In the genomic region with DNA sequence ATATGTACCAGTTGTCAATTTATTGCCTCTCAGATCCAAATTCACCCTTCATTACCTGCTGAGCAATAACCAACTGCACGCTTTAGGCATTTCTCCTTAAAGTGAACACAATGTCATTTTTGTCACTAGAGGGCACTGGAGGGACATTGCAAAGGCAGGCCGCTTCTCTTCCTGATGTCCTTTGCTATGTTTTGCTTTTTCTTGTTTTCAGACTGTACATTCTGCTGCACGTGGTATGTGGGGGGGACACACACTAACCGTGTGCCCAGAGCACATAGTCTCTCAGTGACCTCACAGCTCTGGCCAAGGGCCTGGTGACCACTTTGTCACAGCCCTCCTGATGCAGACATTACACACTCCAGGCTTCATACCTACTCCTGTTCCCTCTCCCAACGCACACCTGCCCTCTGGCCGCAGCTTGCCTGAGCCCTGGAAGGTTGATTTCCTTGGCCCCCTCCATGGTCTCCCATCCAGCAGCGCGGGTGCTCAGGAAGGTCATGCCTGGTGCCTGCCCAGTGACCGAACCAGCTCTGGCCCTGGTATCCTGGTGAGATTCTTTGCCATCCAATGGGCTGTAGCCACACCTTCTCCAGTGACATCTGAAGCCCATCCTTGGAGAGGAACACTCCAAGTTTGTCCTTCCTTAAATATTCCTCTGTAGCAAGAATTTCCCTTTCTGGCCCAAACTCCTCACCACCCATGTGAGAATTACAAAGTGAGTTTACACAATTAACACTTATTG, we compare ENCODE assay signal across 8 cellular contexts. TPM values are rescaled to one million over a fixed set of nuclear protein-coding genes. Genes with fewer than 3 reads are reported as not detected.
DNase-seq lines count a peak whose midpoint lies in the region; ATAC-seq and TF ChIP-seq lines count a peak whose summit lies in the region.

No MANE protein-coding gene starts in this region.

- H3K4me3 Mint-ChIP-seq in Caco-2 (ENCODE audit: unreplicated experiment) (no peak overlapping the region), T-cell (no peak overlapping the region)

- H3K9me3 ChIP-seq in Caco-2, result no peaks in the 10 kb centered on the region

- POLR2A ChIA-PET in Caco-2 (lab: Charles Lee), result no interaction called here
- POLR2A ChIA-PET in T-cell (lab: Charles Lee), result no interaction called here

- no peak overlapping the region for H3K4me3 ChIP-seq in Caco-2 (ENCODE audit: low read depth, low read length)

- TF ChIP-seq POLR2A in GM18505 (IDR thresholded peaks at IDR 0.05; ENCODE audit: borderline replicate concordance, extremely low read depth, insufficient read depth, insufficient read length), result no peak

- DNase-seq in Caco-2, result peak in 1 of 2 experiments; percentile 70
- DNase-seq in HuH-7 (ENCODE audit: low spot score), result peak; percentile 32
- DNase-seq in RPMI8226, result peak; percentile 77
- DNase-seq in fibroblast of peridontal ligament (ENCODE audit: extremely low read depth), result peak; percentile 51
- peak; percentile 64 for DNase-seq in superior temporal gyrus (ENCODE audit: extremely low spot score)
- DNase-seq in OCI-M2 (lab: John Stamatoyannopoulos, UW; ENCODE audit: unreplicated experiment), result no peak
- no peak for DNase-seq in T-cell

- H3K36me3 ChIP-seq in Caco-2 (ENCODE audit: control insufficient read depth, insufficient read depth, low read length), result no peaks in the 10 kb centered on the region

- BruUV-seq in Caco-2 (replicated peaks; lab: Mats Ljungman, UMichigan), result no TSS peak

- H3K27ac Mint-ChIP-seq in Caco-2 (ENCODE audit: unreplicated experiment) (no peak overlapping the region), T-cell (no peak overlapping the region)

- no peak for ATAC-seq in GM18505 (IDR thresholded peaks at IDR 0.05; ENCODE audit: unreplicated experiment)
- ATAC-seq in T-cell (replicated peaks in 1 of 4), result no peak

- intact Hi-C loops in Caco-2 (cut with micrococcal nuclease; ENCODE audit: unreplicated experiment), result loop anchor here (5.0 to 10.0 kb wide), 2 partner anchors 85 to 273 kb away; partner anchors contain the start of gene ACACB

- no peaks in the 10 kb centered on the region for H3K4me1 Mint-ChIP-seq in Caco-2 (ENCODE audit: low read depth, unreplicated experiment)
- no peaks in the 10 kb centered on the region for H3K4me1 Mint-ChIP-seq in T-cell

- CTCF ChIA-PET in Caco-2 (lab: Charles Lee), result interaction anchor here (1.8 kb wide), 1 partner anchor 124 kb away, joined by 5 read pairs; no protein-coding TSS in a partner anchor
- CTCF ChIA-PET in T-cell (lab: Charles Lee), result interaction anchor here (0.6 to 0.8 kb wide), 3 partner anchors 8 to 276 kb away, joined by 3 read pairs; partner anchors contain the start of gene UBE3B (in 1 of the 2)

- H3K9me3 Mint-ChIP-seq in Caco-2 (ENCODE audit: unreplicated experiment) (no peaks in the 10 kb centered on the region), T-cell (peaks cover 0 to 6% (median 4%) of the 10 kb centered on the region in 3 donors)

- H3K27me3 Mint-ChIP-seq in Caco-2 (ENCODE audit: insufficient read depth, unreplicated experiment), result peaks cover 25% of the 10 kb centered on the region
- H3K27me3 Mint-ChIP-seq in T-cell, result peaks cover 35 to 37% of the 10 kb centered on the region in 2 donors

- 0 out of 2 replicates have a peak, but pooled peaks cover 5% of the 10 kb centered on the region for H3K4me1 ChIP-seq in Caco-2

- H3K27me3 ChIP-seq in Caco-2 (replicated peaks; ENCODE audit: control insufficient read depth, insufficient read depth, low read length), result 0 out of 2 replicates have a peak, but pooled peaks cover 1% of the 10 kb centered on the region

- peak; percentile 70 to 73 for TF ChIP-seq CTCF in Caco-2 (IDR thresholded peaks at IDR 0.05; ENCODE audit: insufficient read depth in 1 of 2, low read depth in 1 of 2, low read length in 1 of 2, severe bottlenecking in 1 of 2, unreplicated experiment in 1 of 2)

- H3K36me3 Mint-ChIP-seq in Caco-2 (ENCODE audit: insufficient read depth, unreplicated experiment), result no peaks in the 10 kb centered on the region
- no peaks in the 10 kb centered on the region for H3K36me3 Mint-ChIP-seq in T-cell

RNA-seq across cellular contexts. Expression of gene MYO1H, which starts 39.9 kb away (rescaled TPM):
- total RNA-seq in Caco-2 (2022) (0.18 TPM in 1 of 2 replicates, not detected in the other), T-cell (not detected)

Comparison
In these comparisons a context has a peak if more than half of its experiments do, and no peak if none do; other contexts are left out.
1. DNase-seq: peak in HuH-7 (single experiment), RPMI8226 (single experiment), fibroblast of peridontal ligament (single experiment) and superior temporal gyrus (single experiment); none in OCI-M2 (single experiment) and T-cell (0 of 34).